Comparison of ENCODE assay signal across 15 cellular contexts in the genomic region with DNA sequence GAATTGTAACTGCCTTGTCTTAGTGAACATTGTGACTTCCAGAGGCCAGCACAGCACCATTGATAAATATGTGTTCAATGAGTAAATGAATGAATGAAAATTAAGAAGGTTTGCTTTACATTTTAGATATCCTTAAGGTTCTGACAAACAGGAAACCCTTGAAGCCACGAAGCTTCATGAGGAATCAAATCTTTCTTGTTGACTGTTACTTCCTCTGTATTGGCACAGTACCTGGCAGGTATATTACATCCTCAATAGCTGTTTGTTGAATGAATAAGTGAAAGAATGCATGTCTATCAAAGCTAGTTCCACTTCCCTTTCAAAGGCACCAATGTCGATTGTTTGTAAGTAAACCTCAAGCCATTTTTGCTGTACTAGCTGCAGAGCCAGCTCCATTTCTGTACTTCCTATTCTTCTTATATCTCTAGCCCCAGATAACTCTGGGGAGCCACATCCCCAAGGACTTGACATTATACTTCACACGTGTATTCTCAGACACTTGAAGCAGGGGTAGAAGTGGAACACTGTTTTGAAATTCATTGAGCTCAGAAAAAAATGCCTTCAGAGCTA.
"Had no signal": no experiment of that assay in that cellular context is flagged by ENCODE, and none has a peak within 500 bp of the region (broad histone marks: within the 10 kb centered on the region; RNA-seq: fewer than 3 reads in every experiment).

No MANE protein-coding gene starts in this region.

- H3K27me3 ChIP-seq: ascending aorta, dorsolateral prefrontal cortex, right atrium auricular region, tibial nerve had no signal

- FAIRE-seq: bronchial epithelial cell had no signal

- H3K9me3 ChIP-seq: right atrium auricular region had no signal

- H3K4me3 Mint-ChIP-seq: activated CD8-positive, alpha-beta T cell treated with anti-CD3 and anti-CD28 coated beads, Interleukin-2, amount 10 ng/mL, durations not matched to agents 7 days and 5 days; activated naive CD8-positive, alpha-beta T cell treated with anti-CD3 and anti-CD28 coated beads, Interleukin-2, amount 50 U/mL, for 24 hours; naive thymus-derived CD4-positive, alpha-beta T cell had no signal

- H3K27ac Mint-ChIP-seq: activated CD8-positive, alpha-beta T cell treated with anti-CD3 and anti-CD28 coated beads, Interleukin-2, amount 10 ng/mL, durations not matched to agents 7 days and 5 days; activated naive CD8-positive, alpha-beta T cell treated with anti-CD3 and anti-CD28 coated beads, Interleukin-2, amount 50 U/mL, for 24 hours had no signal

- H3K4me1 Mint-ChIP-seq: activated naive CD8-positive, alpha-beta T cell treated with anti-CD3 and anti-CD28 coated beads, Interleukin-2, amount 50 U/mL, for 24 hours had no signal

- H3K27ac ChIP-seq: ascending aorta, dorsolateral prefrontal cortex, parathyroid adenoma, right atrium auricular region, skin epidermis, tibial nerve had no signal

- H3K9me3 Mint-ChIP-seq: activated naive CD8-positive, alpha-beta T cell treated with anti-CD3 and anti-CD28 coated beads, Interleukin-2, amount 50 U/mL, for 24 hours had no signal

- H3K36me3 Mint-ChIP-seq: naive thymus-derived CD4-positive, alpha-beta T cell had no signal

- DNase-seq: activated CD4-positive, alpha-beta T cell treated with anti-CD3 and anti-CD28 coated beads for 48 hours; activated CD8-positive, alpha-beta memory T cell treated with anti-CD3 and anti-CD28 coated beads, Interleukin-2, amount 50 U/mL, for 48 hours; activated CD8-positive, alpha-beta T cell treated with anti-CD3 and anti-CD28 coated beads, Interleukin-2, amount 10 ng/mL, durations not matched to agents 7 days and 5 days; activated naive CD4-positive, alpha-beta T cell treated with Interleukin-2 at 50 U/mL for 16 hours; activated naive CD8-positive, alpha-beta T cell treated with anti-CD3 and anti-CD28 coated beads, Interleukin-2, amount 50 U/mL, for 24 hours; dorsolateral prefrontal cortex; left colon; naive thymus-derived CD4-positive, alpha-beta T cell had no signal

- ATAC-seq: activated CD8-positive, alpha-beta T cell treated with anti-CD3 and anti-CD28 coated beads, Interleukin-2, amount 10 ng/mL, durations not matched to agents 7 days and 5 days; activated naive CD8-positive, alpha-beta T cell treated with anti-CD3 and anti-CD28 coated beads, Interleukin-2, amount 50 U/mL, for 24 hours; left colon; naive thymus-derived CD4-positive, alpha-beta T cell had no signal

- H3K4me3 ChIP-seq: ascending aorta, dorsolateral prefrontal cortex, lung, right atrium auricular region, skin epidermis, tibial nerve had no signal

- H3K4me1 ChIP-seq: ascending aorta, parathyroid adenoma, right atrium auricular region, tibial nerve had no signal

- H3K36me3 ChIP-seq: ascending aorta, right atrium auricular region, tibial nerve had no signal
